ENCODE assay signal across 11 cellular contexts in the genomic region with DNA sequence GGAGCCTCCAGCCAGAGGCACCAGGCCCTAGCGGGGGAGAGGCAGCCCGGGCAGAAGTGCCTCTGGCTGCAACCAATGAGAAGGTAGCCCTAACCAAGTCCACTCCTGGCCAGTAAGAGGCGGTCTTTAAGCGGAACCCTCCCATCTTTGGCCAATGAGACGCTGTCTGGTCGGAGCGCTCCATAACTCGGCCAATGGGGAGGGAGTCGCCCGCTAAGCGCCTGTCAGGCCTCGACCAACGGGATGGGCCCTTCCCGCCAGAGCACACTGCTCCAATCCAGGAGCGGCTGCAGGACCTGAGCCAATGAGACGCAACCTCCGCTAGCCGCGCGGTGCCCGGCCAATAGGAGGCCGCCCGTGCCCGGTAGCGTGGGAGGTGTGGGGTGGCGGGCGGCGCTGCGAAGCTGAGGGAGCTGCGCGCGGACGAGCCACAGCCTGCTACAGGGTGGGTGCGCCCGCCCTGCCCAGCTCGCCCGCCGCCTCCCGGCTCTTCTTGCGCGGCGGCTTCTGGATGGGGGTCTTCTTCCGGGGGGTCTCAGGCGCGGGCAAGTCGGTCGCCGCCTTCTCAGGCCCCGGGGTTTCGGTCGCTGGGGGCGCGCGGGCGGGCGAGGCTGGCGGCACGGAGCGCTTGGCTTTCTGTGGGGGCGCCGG. TPM values are rescaled to one million over a fixed set of nuclear protein-coding genes. Genes with fewer than 3 reads are reported as not detected.
DNase-seq lines count a peak whose midpoint lies in the region; TF ChIP-seq lines count a peak whose summit lies in the region.
"Had no signal": no experiment of that assay in that cellular context is flagged by ENCODE, and none has a peak within 500 bp of the region (broad histone marks: within the 10 kb centered on the region; RNA-seq: fewer than 3 reads in every experiment).

No MANE protein-coding gene starts in this region.

- H2BK12ac ChIP-seq in H9 (ENCODE audit: insufficient read length, low read depth, low read length) (no peak overlapping the region), mesenchymal stem cell (ENCODE audit: low read length in 2 of 2) (no peak overlapping the region)

- H3K27ac ChIP-seq in H9 (ENCODE audit: insufficient read length, low read depth, low read length), result no peak overlapping the region
- H3K27ac ChIP-seq in dorsolateral prefrontal cortex, result peak overlapping the region in 35 of 59 donors; percentile 18 to 86 (median 71)
- H3K27ac ChIP-seq in mesenchymal stem cell (ENCODE audit: low read length, poor library complexity, severe bottlenecking), result no peak overlapping the region

- no peak overlapping the region for H3K23ac ChIP-seq in H9 (ENCODE audit: insufficient read length, low read depth, low read length)
- H3K23ac ChIP-seq in mesenchymal stem cell (ENCODE audit: low read length in 2 of 2), result no peak overlapping the region

- no peak overlapping the region for H2AK5ac ChIP-seq in H9 (ENCODE audit: insufficient read length, low read length)
- no peak overlapping the region for H2AK5ac ChIP-seq in mesenchymal stem cell (ENCODE audit: low read length, severe bottlenecking)

- H4K91ac ChIP-seq in H9 (ENCODE audit: insufficient read length, low read depth, low read length) (no peak overlapping the region), mesenchymal stem cell (ENCODE audit: low read length) (no peak overlapping the region)

- H3T11ph ChIP-seq in H9 (ENCODE audit: low read length), result no peak overlapping the region

- H2BK5ac ChIP-seq in H9 (ENCODE audit: insufficient read length, low read length) (no peak overlapping the region), mesenchymal stem cell (ENCODE audit: low read depth, low read length, poor library complexity, severe bottlenecking) (no peak overlapping the region)

- peaks cover 19 to 59% of the 10 kb centered on the region in 2 experiments for H3K36me3 ChIP-seq in mesenchymal stem cell (ENCODE audit: control insufficient read depth in 1 of 2, insufficient read depth in 2 of 2, low read depth in 1 of 2, low read length in 2 of 2)

- no peaks in the 10 kb centered on the region for H3K9me3 ChIP-seq in H9 (ENCODE audit: control insufficient read depth, low read depth, low read length)
- no peaks in the 10 kb centered on the region for H3K9me3 ChIP-seq in mesenchymal stem cell (ENCODE audit: control insufficient read depth, low read length)

- H4K8ac ChIP-seq in H9 (replicated peaks; ENCODE audit: insufficient read length, low read depth, low read length) (no peak overlapping the region), mesenchymal stem cell (ENCODE audit: low read length) (no peak overlapping the region)

- H3K36me3 Mint-ChIP-seq in H9 (ENCODE audit: insufficient read depth in 1 of 3, low read depth in 3 of 3), result peaks cover 0 to 22% (median 6%) of the 10 kb centered on the region in 3 experiments; a peak in 3 of 7 replicates

- H3K4me3 Mint-ChIP-seq in H9, result no peak overlapping the region

- TF ChIP-seq CTCF in H9 (conservative IDR thresholded peaks at IDR 0.05), result no peak
- no peak for TF ChIP-seq CTCF in dorsolateral prefrontal cortex (IDR thresholded peaks at IDR 0.05 in 54 of 56, conservative IDR thresholded peaks at IDR 0.05 in 2 of 56; ENCODE audit: low read depth in 1 of 56, partially characterized antibody in 56 of 56)

- WGBS in H9 (ENCODE audit: extremely low coverage, insufficient read length, low lambda C conversion rate), result no CpG with 5 or more reads among the region's 61 CpGs
- WGBS in mesenchymal stem cell, result 93% methylated on average over 61 of the region's 61 CpGs

- intact Hi-C loops in dorsolateral prefrontal cortex (cut with DNase I), result loop anchor here (5.0 to 10.0 kb wide), 3 partner anchors 130 to 272 kb away; no protein-coding TSS in a partner anchor

- no peak overlapping the region for H3K4ac ChIP-seq in H9 (ENCODE audit: low read depth, low read length)
- no peak overlapping the region for H3K4ac ChIP-seq in mesenchymal stem cell (ENCODE audit: low read depth in 1 of 2, low read length in 2 of 2)

- H3K4me1 Mint-ChIP-seq in H9, result peaks cover 11 to 12% of the 10 kb centered on the region in 2 experiments

- H2AFZ ChIP-seq in H9 (ENCODE audit: low read length), result no peak overlapping the region
- H2AFZ ChIP-seq in mesenchymal stem cell (ENCODE audit: low read depth, low read length), result no peak overlapping the region

- H3K9ac ChIP-seq in H9 (ENCODE audit: extremely low read depth, insufficient read length, low read length) (no peak overlapping the region), mesenchymal stem cell (ENCODE audit: low read length) (no peak overlapping the region)

- no peak overlapping the region for H3K14ac ChIP-seq in H9 (ENCODE audit: insufficient read depth, low read length)
- H3K14ac ChIP-seq in mesenchymal stem cell (ENCODE audit: low read length in 2 of 2), result no peak overlapping the region

- H3K4me1 ChIP-seq in H9 (ENCODE audit: insufficient read depth, low read length), result no peaks in the 10 kb centered on the region
- H3K4me1 ChIP-seq in mesenchymal stem cell (ENCODE audit: control insufficient read depth, insufficient read depth, low read depth, low read length), result peaks cover 22% of the 10 kb centered on the region

- H3K23me2 ChIP-seq in H9 (ENCODE audit: insufficient read length, low read depth, low read length, poor library complexity, severe bottlenecking), result no peaks in the 10 kb centered on the region

- H3K27me3 ChIP-seq in H9 (ENCODE audit: insufficient read depth, low read length) (no peaks in the 10 kb centered on the region; the same call in 1 of the 2 replicates), dorsolateral prefrontal cortex (no peaks in the 10 kb centered on the region), mesenchymal stem cell (ENCODE audit: control insufficient read depth in 1 of 2, insufficient read depth in 1 of 2, low read length in 2 of 2) (no peaks in the 10 kb centered on the region)

- peaks cover 16% of the 10 kb centered on the region for H3K27me3 Mint-ChIP-seq in H9 (ENCODE audit: low read depth)

- peak; percentile 59 for DNase-seq in AG08395 (ENCODE audit: low spot score)
- DNase-seq in H9, result peak; percentile 96
- peak; percentile 41 to 91 (median 78) for DNase-seq in dorsolateral prefrontal cortex
- DNase-seq in mesenchymal stem cell, result no peak
- DNase-seq in effector CD4-positive, alpha-beta T cell, result no peak
- no peak for DNase-seq in NOMO-1 treated with DMSO at 0.1 percent for 48 hours (lab: John Stamatoyannopoulos, UW; ENCODE audit: unreplicated experiment)
- no peak for DNase-seq in D341Med (ENCODE audit: low spot score)
- no peak for DNase-seq in HuH-7 (ENCODE audit: low spot score)
- DNase-seq: Calu3, NCI-H446, T1000 had no signal

- H2BK20ac ChIP-seq in H9 (ENCODE audit: low read depth, low read length, poor library complexity, severe bottlenecking), result no peak overlapping the region

- no peak overlapping the region for H3K4me2 ChIP-seq in H9 (ENCODE audit: insufficient read depth, insufficient read length, low read length)
- H3K4me2 ChIP-seq in mesenchymal stem cell (ENCODE audit: low read length, poor library complexity, severe bottlenecking), result no peak overlapping the region

- H3K18ac ChIP-seq in H9 (ENCODE audit: insufficient read length, low read depth, low read length) (no peak overlapping the region), mesenchymal stem cell (ENCODE audit: low read depth in 1 of 2, low read length in 2 of 2) (no peak overlapping the region)

- no peak overlapping the region for H3K56ac ChIP-seq in H9 (ENCODE audit: insufficient read length, low read depth, low read length)

- H4K5ac ChIP-seq in H9 (ENCODE audit: insufficient read length, low read depth, low read length), result no peak overlapping the region

- H3K79me1 ChIP-seq in H9 (ENCODE audit: insufficient read depth, low read depth, low read length, poor library complexity, severe bottlenecking), result no peaks in the 10 kb centered on the region
- peaks cover 8% of the 10 kb centered on the region for H3K79me1 ChIP-seq in mesenchymal stem cell (replicated peaks; ENCODE audit: low read length, poor library complexity, severe bottlenecking)

- no peak overlapping the region for H2BK120ac ChIP-seq in H9 (ENCODE audit: low read depth, low read length, poor library complexity, severe bottlenecking)
- no peak overlapping the region for H2BK120ac ChIP-seq in mesenchymal stem cell (ENCODE audit: low read depth, low read length)

- no peak overlapping the region for H3K27ac Mint-ChIP-seq in H9

- no peaks in the 10 kb centered on the region for H3K9me3 Mint-ChIP-seq in H9

- no peaks in the 10 kb centered on the region for H3K79me2 ChIP-seq in H9 (ENCODE audit: insufficient read depth, low read length)

- no peak overlapping the region for H2BK15ac ChIP-seq in H9 (ENCODE audit: low read depth, low read length)
- H2BK15ac ChIP-seq in mesenchymal stem cell (ENCODE audit: low read depth, poor library complexity, severe bottlenecking), result peak overlapping the region; percentile 30

- H4K20me1 ChIP-seq in H9 (ENCODE audit: control insufficient read depth, insufficient read depth, insufficient read length), result no peaks in the 10 kb centered on the region

- peak overlapping the region in 42 of 59 donors; percentile 16 to 62 (median 44) for H3K4me3 ChIP-seq in dorsolateral prefrontal cortex
- H3K4me3 ChIP-seq in mesenchymal stem cell (ENCODE audit: insufficient read depth in 1 of 2, low read depth in 1 of 2, low read length in 2 of 2), result no peak overlapping the region

RNA-seq across cellular contexts. Expression of a gene that starts 12.6 kb away (rescaled TPM):
- total RNA-seq in H9 (2021) (10.8 and 12.7 TPM in 2 replicates), dorsolateral prefrontal cortex (1 to 10 TPM; 1.9 to 7.0 (median 4.2) TPM)
- polyA plus RNA-seq in mesenchymal stem cell (2013, experiment 1 of 2), result 23.7 TPM
- 24.0 TPM for polyA plus RNA-seq in mesenchymal stem cell (2013, experiment 2 of 2)

RNA-seq across cellular contexts. Expression of a gene that starts 31.1 kb away (rescaled TPM):
- 29.8 and 34.3 TPM in 2 replicates for total RNA-seq in H9 (2021)
- total RNA-seq in dorsolateral prefrontal cortex, result 10 to 100 TPM; 11.3 to 30.5 (median 20.4) TPM
- 4.9 TPM for polyA plus RNA-seq in mesenchymal stem cell (2013, experiment 1 of 2)
- polyA plus RNA-seq in mesenchymal stem cell (2013, experiment 2 of 2), result 5.0 TPM

Comparison
In these comparisons a context has a peak if more than half of its experiments do, and no peak if none do; other contexts are left out.
1. DNase-seq: peak in AG08395 (single experiment), H9 (single experiment) and dorsolateral prefrontal cortex (10 of 10); none in mesenchymal stem cell (single experiment), effector CD4-positive, alpha-beta T cell (single experiment), NOMO-1 treated with DMSO at 0.1 percent for 48 hours (single experiment), D341Med (single experiment) and HuH-7 (single experiment).
2. H3K27ac ChIP-seq: peak in dorsolateral prefrontal cortex (35 of 59); none in H9 (single experiment) and mesenchymal stem cell (single experiment).
3. H3K4me3 ChIP-seq: peak in dorsolateral prefrontal cortex (42 of 59); none in mesenchymal stem cell (0 of 2).